9 cellular contexts compared by ENCODE assay signal in the genomic region with DNA sequence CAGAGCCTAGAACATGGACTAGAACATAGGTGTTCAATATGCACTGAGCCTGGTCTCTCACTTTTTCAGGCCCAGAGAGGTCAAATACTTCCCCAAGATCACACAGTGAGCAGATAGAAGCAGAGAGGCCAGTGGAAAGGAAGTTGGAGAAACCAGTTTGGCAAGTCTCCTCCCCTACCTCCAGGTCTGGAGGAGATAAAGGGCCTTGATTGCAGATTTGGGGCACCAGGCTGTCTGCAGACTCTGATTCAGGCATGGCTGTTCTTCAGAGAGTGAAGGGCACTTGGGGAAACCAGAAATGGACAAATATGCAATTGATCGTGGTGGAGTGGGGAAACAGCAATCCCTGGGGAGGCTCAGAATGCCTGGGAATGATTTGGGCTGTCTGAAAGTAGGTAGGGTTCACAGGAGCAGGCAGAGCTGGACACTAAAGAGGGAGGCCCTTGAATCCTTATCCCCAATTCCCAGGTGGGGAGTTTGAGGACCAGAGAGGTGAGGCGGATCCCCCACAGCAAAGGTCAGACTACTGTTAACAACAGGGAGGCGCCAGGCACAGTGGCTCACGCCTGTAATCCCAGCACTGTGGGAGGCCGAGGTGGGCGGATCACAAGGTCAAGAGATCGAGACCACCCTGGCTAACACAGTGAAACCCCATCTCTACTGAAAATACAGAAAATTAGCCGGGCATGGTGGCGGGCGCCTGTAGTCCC. TPM values are rescaled to one million over a fixed set of nuclear protein-coding genes. Genes with fewer than 3 reads are reported as not detected.
DNase-seq lines count a peak whose midpoint lies in the region; ATAC-seq and TF ChIP-seq lines count a peak whose summit lies in the region.
"Had no signal": no experiment of that assay in that cellular context is flagged by ENCODE, and none has a peak within 500 bp of the region (broad histone marks: within the 10 kb centered on the region; RNA-seq: fewer than 3 reads in every experiment).

No MANE protein-coding gene starts in this region.

- H3K9me3 Mint-ChIP-seq in CD8-positive, alpha-beta T cell: no peaks in the 10 kb centered on the region
- no peaks in the 10 kb centered on the region for H3K9me3 Mint-ChIP-seq in dendritic cell treated with granulocyte-macrophage colony-stimulating factor and Interleukin-4, amounts not matched to agents 40 ng/mL and 50 ng/mL, for 4 days
- no peaks in the 10 kb centered on the region for H3K9me3 Mint-ChIP-seq in neural crest cell

- H3K4me1 Mint-ChIP-seq in CD8-positive, alpha-beta T cell (ENCODE audit: low read depth): peaks cover 69% of the 10 kb centered on the region
- peaks cover 72% of the 10 kb centered on the region for H3K4me1 Mint-ChIP-seq in dendritic cell treated with granulocyte-macrophage colony-stimulating factor and Interleukin-4, amounts not matched to agents 40 ng/mL and 50 ng/mL, for 4 days (ENCODE audit: low read depth)
- peaks cover 58% of the 10 kb centered on the region for H3K4me1 Mint-ChIP-seq in neural crest cell

- H3K36me3 ChIP-seq in CD8-positive, alpha-beta T cell (ENCODE audit: insufficient read depth, low read length): no peaks in the 10 kb centered on the region

- no peak overlapping the region for H3K4me3 ChIP-seq in CD8-positive, alpha-beta T cell (ENCODE audit: low read depth, low read length)

- POLR2A ChIA-PET in CD8-positive, alpha-beta T cell (lab: Charles Lee): interaction anchor here (1.6 kb wide), 1 partner anchor 35 kb away, joined by 4 read pairs; no protein-coding TSS in a partner anchor

- peaks cover 26% of the 10 kb centered on the region for H3K36me3 Mint-ChIP-seq in CD8-positive, alpha-beta T cell
- H3K36me3 Mint-ChIP-seq in dendritic cell treated with granulocyte-macrophage colony-stimulating factor and Interleukin-4, amounts not matched to agents 40 ng/mL and 50 ng/mL, for 4 days (ENCODE audit: low read depth): peaks cover 60% of the 10 kb centered on the region
- H3K36me3 Mint-ChIP-seq in neural crest cell (ENCODE audit: low read depth): peaks cover 2% of the 10 kb centered on the region

- no peak for ATAC-seq in CD8-positive, alpha-beta T cell
- no peak for ATAC-seq in GM18868 (IDR thresholded peaks at IDR 0.05; ENCODE audit: unreplicated experiment)
- no peak for ATAC-seq in GM21360 (IDR thresholded peaks at IDR 0.05; ENCODE audit: unreplicated experiment)

- no peak overlapping the region for H3K27ac ChIP-seq in CD8-positive, alpha-beta T cell (ENCODE audit: low read depth, low read length)
- H3K27ac ChIP-seq: HL-60 had no signal

- TF ChIP-seq CTCF in CD8-positive, alpha-beta T cell (IDR thresholded peaks at IDR 0.05): no peak
- TF ChIP-seq CTCF in neural crest cell (conservative IDR thresholded peaks at IDR 0.05) (no peak), GM13977 (IDR thresholded peaks at IDR 0.05; ENCODE audit: extremely low read depth, insufficient read depth, missing control alignments) (no peak)

- intact Hi-C loops in CD8-positive, alpha-beta T cell (cut with DNase I, micrococcal nuclease): loop anchor here in 1 of 2 experiments (5.0 kb wide), 1 partner anchor 39 kb away; the partner anchor contains the start of gene UBE2V1
- intact Hi-C loops in dendritic cell treated with granulocyte-macrophage colony-stimulating factor and Interleukin-4, amounts not matched to agents 40 ng/mL and 50 ng/mL, for 4 days (cut with micrococcal nuclease): loop anchor here (5.0 kb wide), 1 partner anchor 39 kb away; the partner anchor contains the start of gene UBE2V1

- no peaks in the 10 kb centered on the region for H3K9me3 ChIP-seq in CD8-positive, alpha-beta T cell (ENCODE audit: low read length)

- peaks cover 61% of the 10 kb centered on the region for H3K4me1 ChIP-seq in CD8-positive, alpha-beta T cell (ENCODE audit: insufficient read depth, low read length)

- no peak for DNase-seq in CD8-positive, alpha-beta T cell
- DNase-seq in NCI-H2029 treated with DMSO at 0.1 percent for 48 hours (lab: John Stamatoyannopoulos, UW) (peak; percentile 72), neural crest cell (ENCODE audit: low read depth, low spot score) (no peak), HCEC 1CT (no peak), GM13977 (ENCODE audit: low spot score) (no peak)

- peak overlapping the region; percentile 69 for H3K27ac Mint-ChIP-seq in CD8-positive, alpha-beta T cell
- peak overlapping the region; percentile 97 for H3K27ac Mint-ChIP-seq in dendritic cell treated with granulocyte-macrophage colony-stimulating factor and Interleukin-4, amounts not matched to agents 40 ng/mL and 50 ng/mL, for 4 days
- H3K27ac Mint-ChIP-seq in neural crest cell (ENCODE audit: unreplicated experiment): no peak overlapping the region

- in situ Hi-C loops in GM13977 (cut with MboI; ENCODE audit: low pct_unique_long_range_greater_than_20kb, low sequenced_read_pairs, unreplicated experiment): no loop called here

- H3K27me3 Mint-ChIP-seq in CD8-positive, alpha-beta T cell (ENCODE audit: low read depth): no peaks in the 10 kb centered on the region
- no peaks in the 10 kb centered on the region for H3K27me3 Mint-ChIP-seq in dendritic cell treated with granulocyte-macrophage colony-stimulating factor and Interleukin-4, amounts not matched to agents 40 ng/mL and 50 ng/mL, for 4 days
- no peaks in the 10 kb centered on the region for H3K27me3 Mint-ChIP-seq in neural crest cell (ENCODE audit: low read depth)

- CTCF ChIA-PET in CD8-positive, alpha-beta T cell (lab: Charles Lee): interaction anchor here (0.8 to 8.4 kb wide), 5 partner anchors 17 to 45 kb away, joined by 3 to 103 read pairs (median 4); no protein-coding TSS in a partner anchor

- no peaks in the 10 kb centered on the region for H3K27me3 ChIP-seq in CD8-positive, alpha-beta T cell (ENCODE audit: insufficient read depth, low read length)

- peak overlapping the region; percentile 44 for H3K4me3 Mint-ChIP-seq in CD8-positive, alpha-beta T cell
- H3K4me3 Mint-ChIP-seq in dendritic cell treated with granulocyte-macrophage colony-stimulating factor and Interleukin-4, amounts not matched to agents 40 ng/mL and 50 ng/mL, for 4 days: peak overlapping the region; percentile 85
- peak overlapping the region; percentile 91 for H3K4me3 Mint-ChIP-seq in neural crest cell

RNA-seq across cellular contexts. Expression of gene PEDS1, which starts 2.3 kb away (rescaled TPM):
- total RNA-seq in CD8-positive, alpha-beta T cell: 10 to 100 TPM; 19.0 to 20.8 TPM
- 26.1 and 29.1 TPM in 2 replicates for total RNA-seq in neural crest cell

RNA-seq across cellular contexts. Expression of gene UBE2V1, which starts 38.2 kb away (rescaled TPM):
- total RNA-seq in CD8-positive, alpha-beta T cell: 100 to 1,000 TPM; 108 to 112 TPM
- 147 and 177 TPM in 2 replicates for total RNA-seq in neural crest cell

RNA-seq across cellular contexts. Expression of gene CEBPB, which starts 39.4 kb away (rescaled TPM):
- total RNA-seq in CD8-positive, alpha-beta T cell: 10 to 100 TPM; 37.2 to 37.6 TPM
- total RNA-seq in neural crest cell: 7.6 and 7.8 TPM in 2 replicates
